8 cellular contexts compared by ENCODE assay signal in the genomic region with DNA sequence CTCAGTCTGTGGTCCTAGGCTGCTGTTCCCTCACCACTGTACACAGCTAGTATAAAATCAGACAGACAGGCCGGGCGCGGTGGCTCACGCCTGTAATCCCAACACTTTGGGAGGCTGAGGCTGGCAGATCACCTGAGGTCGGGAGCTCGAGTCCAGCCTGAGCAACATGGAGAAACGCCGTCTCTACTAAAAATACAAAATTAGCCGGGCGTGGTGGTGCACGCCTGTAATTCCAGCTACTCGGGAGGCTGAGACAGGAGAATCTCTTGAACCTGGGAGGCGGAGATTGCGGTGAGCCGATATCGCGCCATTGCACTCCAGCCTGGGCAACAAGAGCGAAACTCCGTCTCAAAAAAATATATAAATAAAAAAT. TPM values are rescaled to one million over a fixed set of nuclear protein-coding genes. Genes with fewer than 3 reads are reported as not detected.
DNase-seq lines count a peak whose midpoint lies in the region; ATAC-seq, FAIRE-seq and TF ChIP-seq lines count a peak whose summit lies in the region.
"Not testable (repeated sequence)": the region's sequence is repeated elsewhere in the genome, so short reads cannot be mapped to it uniquely, and the experiment has no call there.

No MANE protein-coding gene starts in this region.

- not testable (repeated sequence) for DNase-seq in MG63; activated CD4-positive, alpha-beta memory T cell treated with anti-CD3 and anti-CD28 coated beads, Interleukin-2, amount 10 ng/mL, durations not matched to agents 7 days and 5 days; bronchial epithelial cell (ENCODE audit: low read depth); glutamatergic neuron; gastrocnemius medialis; aorta

- intact Hi-C loops in gastrocnemius medialis (cut with DNase I; ENCODE audit: low total_unique reads) (loop anchor here (2.0 to 5.0 kb wide), 2 partner anchors 34 to 330 kb away; partner anchors contain the start of genes CCNT1 and ZNF641), aorta (cut with DNase I) (loop anchor here in 1 of 2 donors (1.0 kb wide), 1 partner anchor 34 kb away; the partner anchor contains the start of gene CCNT1)

- H3K4me3 ChIP-seq in MG63 (peak overlapping the region; percentile 99), bronchial epithelial cell (ENCODE audit: low read depth, low read length) (peak overlapping the region; percentile 87), mononuclear cell (ENCODE audit: low read length) (peak overlapping the region; percentile 100), gastrocnemius medialis (peak overlapping the region; percentile 69 to 99 (median 81)), aorta (ENCODE audit: low read length in 2 of 2) (peak overlapping the region; percentile 16 to 55)

- CTCF ChIA-PET in activated CD4-positive, alpha-beta memory T cell treated with anti-CD3 and anti-CD28 coated beads, Interleukin-2, amount 10 ng/mL, durations not matched to agents 7 days and 5 days (lab: Charles Lee): interaction anchor here (1.1 to 1.5 kb wide), 4 partner anchors 34 to 296 kb away, joined by 3 to 7 read pairs (median 4); partner anchors contain the start of genes CCNT1, DDX23 and WNT1

- H3K27ac ChIP-seq in gastrocnemius medialis: peak overlapping the region; percentile 88 to 99 (median 96)
- H3K27ac ChIP-seq in aorta (ENCODE audit: low read depth in 1 of 2, low read length in 2 of 2): not testable (repeated sequence)

- H3K4me1 ChIP-seq in ES-I3 (ENCODE audit: insufficient read depth, low read length); aorta (ENCODE audit: control insufficient read depth in 1 of 2, insufficient read depth in 2 of 2, low read length in 2 of 2): not testable (repeated sequence)
- H3K4me1 ChIP-seq in mononuclear cell (ENCODE audit: insufficient read depth, low read length) (peaks cover 43% of the 10 kb centered on the region), gastrocnemius medialis (peaks cover 37 to 40% of the 10 kb centered on the region in 2 donors)

- POLR2A ChIA-PET in activated CD4-positive, alpha-beta memory T cell treated with anti-CD3 and anti-CD28 coated beads, Interleukin-2, amount 10 ng/mL, durations not matched to agents 7 days and 5 days (lab: Charles Lee): interaction anchor here (0.8 to 2.8 kb wide), 22 partner anchors 10 to 1290 kb away, joined by 3 to 52 read pairs (median 5); partner anchors contain the start of genes CACNB3, CCNT1, DDX23 and RPAP3

- peak overlapping the region; percentile 91 for H3K27ac Mint-ChIP-seq in activated CD4-positive, alpha-beta memory T cell treated with anti-CD3 and anti-CD28 coated beads, Interleukin-2, amount 10 ng/mL, durations not matched to agents 7 days and 5 days
- not testable (repeated sequence) for H3K27ac Mint-ChIP-seq in glutamatergic neuron (ENCODE audit: unreplicated experiment)

- not testable (repeated sequence) for H3K9me3 Mint-ChIP-seq in activated CD4-positive, alpha-beta memory T cell treated with anti-CD3 and anti-CD28 coated beads, Interleukin-2, amount 10 ng/mL, durations not matched to agents 7 days and 5 days; glutamatergic neuron (ENCODE audit: unreplicated experiment)

- not testable (repeated sequence) for FAIRE-seq in bronchial epithelial cell (lab: Jason Lieb, UNC)

- TF ChIP-seq CTCF in bronchial epithelial cell (IDR thresholded peaks at IDR 0.05; ENCODE audit: insufficient read depth, low read length, severe bottlenecking); glutamatergic neuron (IDR thresholded peaks at IDR 0.05; ENCODE audit: partially characterized antibody, unreplicated experiment); gastrocnemius medialis (IDR thresholded peaks at IDR 0.05 in 4 of 5, conservative IDR thresholded peaks at IDR 0.05 in 1 of 5): not testable (repeated sequence)

- TF ChIP-seq POLR2A in gastrocnemius medialis (IDR thresholded peaks at IDR 0.05): not testable (repeated sequence)

- 18 to 19% methylated on average over 19 of the region's 19 CpGs for whole genome bisulfite sequencing in aorta, 2 donors

- peak overlapping the region; percentile 77 for H3K9ac ChIP-seq in ES-I3 (ENCODE audit: low read depth, low read length)

- H3K27me3 ChIP-seq in MG63; bronchial epithelial cell (ENCODE audit: control insufficient read depth, insufficient read depth, low read length); mononuclear cell (ENCODE audit: insufficient read depth, low read length); gastrocnemius medialis; aorta (ENCODE audit: control insufficient read depth in 1 of 2, insufficient read depth in 2 of 2, low read length in 1 of 2): not testable (repeated sequence)

- H3K36me3 Mint-ChIP-seq in activated CD4-positive, alpha-beta memory T cell treated with anti-CD3 and anti-CD28 coated beads, Interleukin-2, amount 10 ng/mL, durations not matched to agents 7 days and 5 days (ENCODE audit: low read depth): peaks cover 42% of the 10 kb centered on the region
- H3K36me3 Mint-ChIP-seq in glutamatergic neuron (ENCODE audit: unreplicated experiment): not testable (repeated sequence)

- in situ Hi-C loops in gastrocnemius medialis (cut with MboI; ENCODE audit: low sequenced_read_pairs in 4 of 4): not testable (repeated sequence)

- H3K4me1 Mint-ChIP-seq in activated CD4-positive, alpha-beta memory T cell treated with anti-CD3 and anti-CD28 coated beads, Interleukin-2, amount 10 ng/mL, durations not matched to agents 7 days and 5 days: peaks cover 39% of the 10 kb centered on the region
- peaks cover 17% of the 10 kb centered on the region for H3K4me1 Mint-ChIP-seq in glutamatergic neuron (ENCODE audit: low read depth, unreplicated experiment)

- not testable (repeated sequence) for H3K27me3 Mint-ChIP-seq in activated CD4-positive, alpha-beta memory T cell treated with anti-CD3 and anti-CD28 coated beads, Interleukin-2, amount 10 ng/mL, durations not matched to agents 7 days and 5 days; glutamatergic neuron (ENCODE audit: unreplicated experiment)

- H3K4me3 Mint-ChIP-seq in activated CD4-positive, alpha-beta memory T cell treated with anti-CD3 and anti-CD28 coated beads, Interleukin-2, amount 10 ng/mL, durations not matched to agents 7 days and 5 days: peak overlapping the region; percentile 99
- peak overlapping the region; percentile 100 for H3K4me3 Mint-ChIP-seq in glutamatergic neuron (ENCODE audit: unreplicated experiment)

- not testable (repeated sequence) for ATAC-seq in gastrocnemius medialis; aorta (ENCODE audit: low FRiP score)

- H3K36me3 ChIP-seq in ES-I3 (ENCODE audit: insufficient read depth, low read length) (peaks cover 13% of the 10 kb centered on the region; the same call in 1 of the 2 replicates), MG63 (peaks cover 35% of the 10 kb centered on the region), gastrocnemius medialis (peaks cover 0 to 21% of the 10 kb centered on the region in 2 donors)
- not testable (repeated sequence) for H3K36me3 ChIP-seq in bronchial epithelial cell (ENCODE audit: control insufficient read depth, insufficient read depth, low read length); aorta (ENCODE audit: control insufficient read depth in 1 of 2, insufficient read depth in 2 of 2, low read length in 1 of 2)

- H3K9me3 ChIP-seq in ES-I3 (ENCODE audit: control insufficient read depth, insufficient read depth, low read length); MG63; mononuclear cell (ENCODE audit: low read depth, low read length); gastrocnemius medialis; aorta (ENCODE audit: control insufficient read depth, low read length): not testable (repeated sequence)

RNA-seq across cellular contexts. Expression of gene KANSL2, which starts 0.5 kb away (rescaled TPM):
- 42.8 and 56.3 TPM in 2 replicates for total RNA-seq in MG63 (2014; rRNA removed; shearing (Covaris generic); ENCODE audit: low replicate concordance)
- 10 to 100 TPM; 40.3 to 42.2 TPM for total RNA-seq in activated CD4-positive, alpha-beta memory T cell treated with anti-CD3 and anti-CD28 coated beads, Interleukin-2, amount 10 ng/mL, durations not matched to agents 7 days and 5 days
- total RNA-seq in bronchial epithelial cell (52.5 and 70.3 TPM in 2 replicates), glutamatergic neuron (ENCODE audit: unreplicated experiment) (48.9 TPM), mononuclear cell (195 TPM), gastrocnemius medialis (100 to 1,000 TPM in 1 of 4 donors, 10 to 100 TPM in 3; 69.0 to 107 (median 76.4) TPM), aorta (10 to 100 TPM; 23.4 to 25.6 TPM)
- polyA plus RNA-seq in aorta: 10 to 100 TPM; 18.7 to 31.0 TPM

RNA-seq across cellular contexts. Expression of gene CCNT1, which starts 34.0 kb away (rescaled TPM):
- 9.7 and 22.2 TPM in 2 replicates for total RNA-seq in MG63 (2014; rRNA removed; shearing (Covaris generic); ENCODE audit: low replicate concordance)
- 10 to 100 TPM; 56.9 to 57.4 TPM for total RNA-seq in activated CD4-positive, alpha-beta memory T cell treated with anti-CD3 and anti-CD28 coated beads, Interleukin-2, amount 10 ng/mL, durations not matched to agents 7 days and 5 days
- total RNA-seq in bronchial epithelial cell: 24.5 and 28.4 TPM in 2 replicates
- total RNA-seq in glutamatergic neuron (ENCODE audit: unreplicated experiment): 42.5 TPM
- total RNA-seq in mononuclear cell: 120 TPM
- total RNA-seq in gastrocnemius medialis: 10 to 100 TPM; 18.0 to 21.4 (median 19.6) TPM
- total RNA-seq in aorta: 10 to 100 TPM; 36.7 to 42.0 TPM
- polyA plus RNA-seq in aorta: 1 to 10 TPM; 3.9 to 7.4 TPM

Comparison
In these comparisons a context has a peak if more than half of its experiments do, and no peak if none do; other contexts are left out.
1. H3K4me3 ChIP-seq: peak in every context shown above with its lines; median percentile 100 in mononuclear cell; 99 in MG63; 87 in bronchial epithelial cell; 81 in gastrocnemius medialis; 36 in aorta.